Comparison of ENCODE assay signal across 8 cellular contexts in the genomic region with DNA sequence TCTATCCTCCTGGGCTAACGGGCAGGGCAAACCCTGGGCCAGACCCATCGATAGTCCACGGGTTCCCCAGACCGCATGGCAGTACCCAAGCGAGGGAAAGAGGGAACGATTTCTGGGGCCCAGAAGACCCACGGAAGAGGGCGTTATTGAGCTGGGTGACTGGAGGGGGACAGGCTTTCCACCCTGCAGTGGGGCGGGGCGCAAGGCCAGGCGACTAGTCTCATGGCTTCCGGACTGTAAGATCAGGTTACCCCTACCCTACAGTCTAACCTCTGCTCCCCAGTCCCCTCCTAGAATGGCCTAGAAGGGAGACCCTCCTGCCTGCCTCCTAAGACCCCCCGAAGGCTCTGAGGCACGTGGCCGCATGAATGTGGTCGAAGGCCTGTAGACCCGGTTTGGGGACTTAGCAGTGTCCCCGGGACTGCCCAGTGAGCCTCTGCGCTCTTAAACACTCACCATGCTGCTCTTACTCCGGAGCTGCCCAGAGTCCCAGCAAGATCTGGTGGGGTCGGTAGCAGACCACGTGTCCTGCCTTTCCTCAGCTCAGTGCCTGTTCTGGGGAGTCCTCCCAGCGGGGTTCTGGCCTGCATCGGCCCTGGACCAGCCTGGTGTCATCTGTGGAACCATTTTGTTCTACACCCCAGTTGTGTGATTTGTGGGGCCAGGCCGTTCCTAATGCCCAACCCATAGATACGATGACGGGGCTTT. TPM values are rescaled to one million over a fixed set of nuclear protein-coding genes. Genes with fewer than 3 reads are reported as not detected.
A peak's percentile ranks its signal among the peaks of the same experiment; 100 is the strongest.
DNase-seq lines count a peak whose midpoint lies in the region; ATAC-seq, FAIRE-seq and TF ChIP-seq lines count a peak whose summit lies in the region.

No MANE protein-coding gene starts in this region.

- H3K27me3 ChIP-seq in Panc1 (ENCODE audit: control insufficient read depth, insufficient read depth, low read length), result no peaks in the 10 kb centered on the region
- H3K27me3 ChIP-seq in pancreas, result no peaks in the 10 kb centered on the region

- peak overlapping the region; percentile 96 for H3K27ac Mint-ChIP-seq in activated naive CD4-positive, alpha-beta T cell treated with anti-CD3 and anti-CD28 coated beads for 36 hours

- H3K4me1 ChIP-seq in ES-I3 (ENCODE audit: insufficient read depth, low read length), result no peaks in the 10 kb centered on the region
- peaks cover 19% of the 10 kb centered on the region for H3K4me1 ChIP-seq in Panc1 (ENCODE audit: control insufficient read depth, insufficient read depth, low read length)
- H3K4me1 ChIP-seq in pancreas, result peaks cover 7 to 16% (median 10%) of the 10 kb centered on the region in 3 donors

- no TSS peak for BruUV-seq in Panc1 (replicated peaks; lab: Mats Ljungman, UMichigan)

- H3K4me3 Mint-ChIP-seq in activated naive CD4-positive, alpha-beta T cell treated with anti-CD3 and anti-CD28 coated beads for 36 hours, result peak overlapping the region; percentile 96

- peak overlapping the region; percentile 86 for H3K9ac ChIP-seq in ES-I3 (ENCODE audit: low read depth, low read length)

- no peak for FAIRE-seq in pancreas (lab: Jason Lieb, UNC)

- CTCF ChIA-PET in Panc1 (lab: Charles Lee), result interaction anchor here (0.9 kb wide), 1 partner anchor 105 kb away, joined by 11 read pairs; no protein-coding TSS in a partner anchor
- CTCF ChIA-PET in activated naive CD4-positive, alpha-beta T cell treated with anti-CD3 and anti-CD28 coated beads for 36 hours (lab: Charles Lee), result interaction anchor here (0.9 to 6.6 kb wide), 8 partner anchors 15 to 104 kb away, joined by 3 to 55 read pairs (median 4); partner anchors contain the start of genes CTC1, PFAS and RANGRF

- H3K36me3 ChIP-seq in ES-I3 (ENCODE audit: insufficient read depth, low read length) (no peaks in the 10 kb centered on the region), Panc1 (ENCODE audit: control insufficient read depth, insufficient read depth, low read length) (no peaks in the 10 kb centered on the region), pancreas (peaks cover 0 to 11% (median 0%) of the 10 kb centered on the region in 3 donors)

- in situ Hi-C loops in Panc1 (cut with HindIII; ENCODE audit: low pct_unique_long_range_greater_than_20kb, low sequenced_read_pairs), result no loop called here

- DNase-seq in Panc1 (ENCODE audit: low read depth, low spot score) (no peak), head of caudate nucleus (peak; percentile 31 to 83 (median 59)), pancreas (peak; percentile 59 to 86 (median 76))
- DNase-seq in activated naive CD4-positive, alpha-beta T cell treated with anti-CD3 and anti-CD28 coated beads for 36 hours, result peak; percentile 77

- H3K27me3 Mint-ChIP-seq in activated naive CD4-positive, alpha-beta T cell treated with anti-CD3 and anti-CD28 coated beads for 36 hours (ENCODE audit: low read depth), result peaks cover 15% of the 10 kb centered on the region

- WGBS in pancreas, 2 donors, result 7 to 11% methylated on average over 26 to 27 of the region's 27 CpGs

- H3K27ac ChIP-seq in Panc1 (ENCODE audit: low read length) (peak overlapping the region; percentile 94), pancreas (peak overlapping the region; percentile 89 to 97 (median 95))

- peak overlapping the region; percentile 81 to 90 for H3K4me3 ChIP-seq in Panc1 (ENCODE audit: low read depth in 2 of 2, low read length in 2 of 2)
- peak overlapping the region; percentile 38 to 63 (median 47) for H3K4me3 ChIP-seq in pancreas

- no peaks in the 10 kb centered on the region for H3K9me3 Mint-ChIP-seq in activated naive CD4-positive, alpha-beta T cell treated with anti-CD3 and anti-CD28 coated beads for 36 hours

- intact Hi-C loops in Panc1 (cut with micrococcal nuclease; ENCODE audit: unreplicated experiment), result loop anchor here (10.0 kb wide), 1 partner anchor 99 kb away; the partner anchor contains the start of gene HES7
- intact Hi-C loops in activated naive CD4-positive, alpha-beta T cell treated with anti-CD3 and anti-CD28 coated beads for 36 hours (cut with micrococcal nuclease), result loop anchor here (1.0 to 2.0 kb wide), 2 partner anchors 77 to 159 kb away; partner anchors contain the start of gene RPL26
- intact Hi-C loops in head of caudate nucleus (cut with DNase I), result loop anchor here (2.0 to 10.0 kb wide), 3 partner anchors 37 to 105 kb away; partner anchors contain the start of genes ALOXE3 and SLC25A35
- intact Hi-C loops in pancreas (cut with DNase I), result loop anchor here in 2 of 3 donors (2.0 to 5.0 kb wide), 2 partner anchors 36 to 37 kb away; no protein-coding TSS in a partner anchor

- no peaks in the 10 kb centered on the region for H3K9me3 ChIP-seq in ES-I3 (ENCODE audit: control insufficient read depth, insufficient read depth, low read length)
- no peaks in the 10 kb centered on the region for H3K9me3 ChIP-seq in Panc1 (ENCODE audit: control insufficient read depth, insufficient read depth, low read depth, low read length)
- H3K9me3 ChIP-seq in pancreas, result no peaks in the 10 kb centered on the region

- TF ChIP-seq CTCF in Panc1 (IDR thresholded peaks at IDR 0.05) (no peak; the same call in 1 of the 2 replicates), pancreas (IDR thresholded peaks at IDR 0.05) (no peak)

- POLR2A ChIA-PET in Panc1 (lab: Charles Lee), result interaction anchor here (1.1 kb wide), 1 partner anchor 24 kb away, joined by 7 read pairs; the partner anchor contains the start of gene CTC1

- ATAC-seq in HG03460 (IDR thresholded peaks at IDR 0.05; ENCODE audit: unreplicated experiment), result peak; percentile 13
- ATAC-seq in Panc1, result no peak
- peak in 3 of 4 donors; percentile 8 to 23 (median 11) for ATAC-seq in pancreas
- no peak for ATAC-seq in HG02938 (IDR thresholded peaks at IDR 0.05; ENCODE audit: unreplicated experiment)
- ATAC-seq in HG02798 (IDR thresholded peaks at IDR 0.05; ENCODE audit: poor library complexity, unreplicated experiment), result no peak

- H3K4me1 Mint-ChIP-seq in activated naive CD4-positive, alpha-beta T cell treated with anti-CD3 and anti-CD28 coated beads for 36 hours (ENCODE audit: low read depth), result peaks cover 37% of the 10 kb centered on the region

- H3K36me3 Mint-ChIP-seq in activated naive CD4-positive, alpha-beta T cell treated with anti-CD3 and anti-CD28 coated beads for 36 hours (ENCODE audit: low read depth), result peaks cover 32% of the 10 kb centered on the region

RNA-seq across cellular contexts. Expression of gene AURKB, which starts 13.1 kb away (rescaled TPM):
- total RNA-seq in Panc1 (2021; ENCODE audit: unreplicated experiment) (85.8 TPM), pancreas (1 to 10 TPM in 1 of 6 donors, under 1 TPM in 2, not detected in 3; 0.47 to 2.0 (median 0.95) TPM)
- 31.8 TPM for polyA plus RNA-seq in Panc1 (2012; ENCODE audit: insufficient read length)
- total RNA-seq in activated naive CD4-positive, alpha-beta T cell treated with anti-CD3 and anti-CD28 coated beads for 36 hours, result 100 to 1,000 TPM; 243 TPM
- under 1 TPM; 0.40 to 0.72 TPM for polyA plus RNA-seq in pancreas

RNA-seq across cellular contexts. Expression of gene CTC1, which starts 24.3 kb away (rescaled TPM):
- total RNA-seq in Panc1 (2021; ENCODE audit: unreplicated experiment), result 34.2 TPM
- polyA plus RNA-seq in Panc1 (2012; ENCODE audit: insufficient read length), result 29.6 TPM
- 10 to 100 TPM; 67.0 to 74.7 TPM for total RNA-seq in activated naive CD4-positive, alpha-beta T cell treated with anti-CD3 and anti-CD28 coated beads for 36 hours
- total RNA-seq in pancreas, result 10 to 100 TPM; 15.4 to 40.8 (median 17.3) TPM
- polyA plus RNA-seq in pancreas, result 10 to 100 TPM; 22.6 to 42.6 TPM

RNA-seq across cellular contexts. Expression of gene PFAS, which starts 25.6 kb away (rescaled TPM):
- 73.0 TPM for total RNA-seq in Panc1 (2021; ENCODE audit: unreplicated experiment)
- 46.2 TPM for polyA plus RNA-seq in Panc1 (2012; ENCODE audit: insufficient read length)
- total RNA-seq in activated naive CD4-positive, alpha-beta T cell treated with anti-CD3 and anti-CD28 coated beads for 36 hours, result 100 to 1,000 TPM; 106 to 110 TPM
- total RNA-seq in pancreas, result 10 to 100 TPM; 11.5 to 21.4 (median 18.7) TPM
- polyA plus RNA-seq in pancreas, result 10 to 100 TPM; 11.7 to 21.1 TPM

RNA-seq across cellular contexts. Expression of gene BORCS6, which starts 33.5 kb away (rescaled TPM):
- total RNA-seq in Panc1 (2021; ENCODE audit: unreplicated experiment), result 9.3 TPM
- polyA plus RNA-seq in Panc1 (2012; ENCODE audit: insufficient read length), result 11.5 TPM
- 1 to 10 TPM; 4.0 to 4.3 TPM for total RNA-seq in activated naive CD4-positive, alpha-beta T cell treated with anti-CD3 and anti-CD28 coated beads for 36 hours
- total RNA-seq in pancreas, result 10 to 100 TPM in 1 of 6 donors, 1 to 10 TPM in 5; 4.9 to 10.4 (median 6.9) TPM
- polyA plus RNA-seq in pancreas, result 1 to 10 TPM; 4.5 to 6.1 TPM

RNA-seq across cellular contexts. Expression of gene TMEM107, which starts 47.3 kb away (rescaled TPM):
- total RNA-seq in Panc1 (2021; ENCODE audit: unreplicated experiment) (10.6 TPM), pancreas (10 to 100 TPM in 1 of 6 donors, 1 to 10 TPM in 5; 5.2 to 10.2 (median 6.3) TPM)
- 8.1 TPM for polyA plus RNA-seq in Panc1 (2012; ENCODE audit: insufficient read length)
- 10 to 100 TPM; 27.6 to 31.5 TPM for total RNA-seq in activated naive CD4-positive, alpha-beta T cell treated with anti-CD3 and anti-CD28 coated beads for 36 hours
- 10 to 100 TPM in 1 of 2 donors, 1 to 10 TPM in 1; 5.7 to 11.1 TPM for polyA plus RNA-seq in pancreas

Comparison
In these comparisons a context has a peak if more than half of its experiments do, and no peak if none do; other contexts are left out.
1. ATAC-seq: peak in HG03460 (single experiment) and pancreas (3 of 4); none in Panc1 (single experiment), HG02938 (single experiment) and HG02798 (single experiment).
2. RNA of gene AURKB, which starts 13.1 kb away (total RNA-seq): 243 TPM in activated naive CD4-positive, alpha-beta T cell treated with anti-CD3 and anti-CD28 coated beads for 36 hours and 85.8 TPM in Panc1 (single experiment); 0.47 to 2.0 TPM in pancreas; every median in the first group is over 10 times any median in the second.